Comparison of ENCODE assay signal across 8 cellular contexts in the genomic region with DNA sequence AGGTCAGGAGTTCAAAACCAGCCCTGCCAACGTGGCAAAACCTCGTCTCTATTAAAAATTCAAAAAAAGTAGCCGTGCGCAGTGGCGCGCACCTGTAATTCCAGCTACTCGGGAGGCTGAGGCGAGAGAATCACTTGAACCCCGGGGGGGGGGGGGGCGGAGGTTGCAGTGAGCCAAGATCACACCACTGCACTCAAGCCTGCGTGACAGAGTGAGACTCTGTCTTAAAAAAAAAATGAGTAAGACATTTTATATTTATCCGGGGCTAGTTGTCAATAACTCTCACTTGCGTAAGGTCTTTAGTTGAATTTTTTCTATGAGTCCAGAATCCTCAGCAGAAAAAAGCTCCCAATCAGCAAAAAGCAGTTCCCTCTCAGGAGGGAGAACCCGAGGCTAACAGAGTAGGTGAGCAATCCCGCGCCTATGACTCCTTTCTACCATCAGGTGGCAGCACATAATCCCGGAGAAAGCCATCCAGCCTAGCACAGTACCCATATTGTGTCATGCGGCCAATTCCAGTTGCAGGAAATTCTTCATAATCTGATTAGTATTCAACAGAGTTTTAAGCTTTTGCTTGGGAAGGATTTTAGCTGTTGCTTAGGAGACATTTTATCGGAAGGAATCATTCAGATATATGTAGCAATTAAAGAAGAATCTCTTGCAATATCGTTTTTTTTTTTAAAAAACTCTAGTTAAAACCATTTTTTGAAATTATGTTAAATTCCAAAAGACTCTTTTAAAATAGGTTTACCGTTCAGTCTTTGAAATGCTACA. TPM values are rescaled to one million over a fixed set of nuclear protein-coding genes. Genes with fewer than 3 reads are reported as not detected.
DNase-seq lines count a peak whose midpoint lies in the region; ATAC-seq and TF ChIP-seq lines count a peak whose summit lies in the region.

No MANE protein-coding gene starts in this region.

- 13% methylated on average over 16 of the region's 21 CpGs for WGBS in right lobe of liver (ENCODE audit: insufficient coverage, low coverage, low lambda C conversion rate, missing lambda C conversion rate)

- no peak overlapping the region for H3K27ac Mint-ChIP-seq in CD8-positive, alpha-beta T cell

- TF ChIP-seq CTCF in CD8-positive, alpha-beta T cell (IDR thresholded peaks at IDR 0.05) = peak; percentile 78
- peak; percentile 91 to 94 (median 93) for TF ChIP-seq CTCF in right lobe of liver (IDR thresholded peaks at IDR 0.05)

- no peaks in the 10 kb centered on the region for H3K36me3 Mint-ChIP-seq in CD8-positive, alpha-beta T cell

- no peak overlapping the region for H3K27ac ChIP-seq in CD8-positive, alpha-beta T cell (ENCODE audit: low read depth, low read length)
- H3K27ac ChIP-seq in right lobe of liver = no peak overlapping the region

- no peak for TF ChIP-seq POLR2A in right lobe of liver (IDR thresholded peaks at IDR 0.05)

- no peaks in the 10 kb centered on the region for H3K9me3 ChIP-seq in CD8-positive, alpha-beta T cell (ENCODE audit: low read length)
- no peaks in the 10 kb centered on the region for H3K9me3 ChIP-seq in right lobe of liver

- H3K27me3 ChIP-seq in CD8-positive, alpha-beta T cell (ENCODE audit: insufficient read depth, low read length) = no peaks in the 10 kb centered on the region
- no peaks in the 10 kb centered on the region for H3K27me3 ChIP-seq in right lobe of liver

- H3K4me1 Mint-ChIP-seq in CD8-positive, alpha-beta T cell (ENCODE audit: low read depth) = peaks cover 4% of the 10 kb centered on the region

- ATAC-seq in CD8-positive, alpha-beta T cell = peak; percentile 96
- ATAC-seq in GM19372 (IDR thresholded peaks at IDR 0.05; ENCODE audit: low read depth, unreplicated experiment) = peak; percentile 99
- peak; percentile 99 for ATAC-seq in HG03439 (IDR thresholded peaks at IDR 0.05; ENCODE audit: unreplicated experiment)
- ATAC-seq in right lobe of liver = peak; percentile 99 to 100 (median 100)

- CTCF ChIA-PET in CD8-positive, alpha-beta T cell (lab: Charles Lee) = interaction anchor here (0.5 to 3.4 kb wide), 36 partner anchors 9 to 1102 kb away, joined by 3 to 20 read pairs (median 4); a partner anchor contains a TSS

- peak; percentile 27 to 69 (median 49) for DNase-seq in CD8-positive, alpha-beta T cell
- DNase-seq in NCI-H510A (lab: John Stamatoyannopoulos, UW) (peak; percentile 46), dedifferentiated amniotic fluid mesenchymal stem cell (ENCODE audit: extremely low spot score) (peak; percentile 88), right lobe of liver (peak; percentile 67 to 84 (median 74))
- peak; percentile 73 for DNase-seq in activated CD4-positive, alpha-beta T cell treated with anti-CD3 and anti-CD28 coated beads for 48 hours
- peak; percentile 27 to 41 (median 37) for DNase-seq in stimulated activated CD4-positive, alpha-beta T cell treated with anti-CD3 and anti-CD28 coated beads, TNF-alpha, amount 100 ng/mL, for 48 hours (ENCODE audit: low read depth in 3 of 3)

- POLR2A ChIA-PET in CD8-positive, alpha-beta T cell (lab: Charles Lee) = interaction anchor here (1.1 kb wide), 1 partner anchor 79 kb away, joined by 3 read pairs; a partner anchor contains a TSS

- H3K9me3 Mint-ChIP-seq in CD8-positive, alpha-beta T cell = no peaks in the 10 kb centered on the region

- intact Hi-C loops in CD8-positive, alpha-beta T cell (cut with DNase I, micrococcal nuclease) = loop anchor here (1.0 to 5.0 kb wide), 3 partner anchors 79 to 97 kb away; a partner anchor contains a TSS
- intact Hi-C loops in right lobe of liver (cut with DNase I) = loop anchor here in 1 of 2 donors (10.0 kb wide), 1 partner anchor 80 kb away; a partner anchor contains a TSS

- no peak overlapping the region for H3K4me3 ChIP-seq in CD8-positive, alpha-beta T cell (ENCODE audit: low read depth, low read length)
- no peak overlapping the region for H3K4me3 ChIP-seq in right lobe of liver

- H3K4me1 ChIP-seq in CD8-positive, alpha-beta T cell (ENCODE audit: insufficient read depth, low read length) = no peaks in the 10 kb centered on the region
- peaks cover 0 to 10% (median 0%) of the 10 kb centered on the region in 4 donors for H3K4me1 ChIP-seq in right lobe of liver

- H3K27me3 Mint-ChIP-seq in CD8-positive, alpha-beta T cell (ENCODE audit: low read depth) = peaks cover 12% of the 10 kb centered on the region

- no peaks in the 10 kb centered on the region for H3K36me3 ChIP-seq in CD8-positive, alpha-beta T cell (ENCODE audit: insufficient read depth, low read length)
- no peaks in the 10 kb centered on the region for H3K36me3 ChIP-seq in right lobe of liver

- no peak overlapping the region for H3K4me3 Mint-ChIP-seq in CD8-positive, alpha-beta T cell

RNA-seq across cellular contexts. Expression of a gene that starts 11.9 kb away (rescaled TPM):
- total RNA-seq in CD8-positive, alpha-beta T cell = not detected
- not detected for total RNA-seq in right lobe of liver

RNA-seq across cellular contexts. Expression of a gene that starts 14.6 kb away (rescaled TPM):
- total RNA-seq in CD8-positive, alpha-beta T cell = not detected
- not detected for total RNA-seq in right lobe of liver

RNA-seq across cellular contexts. Expression of a gene that starts 29.3 kb away (rescaled TPM):
- total RNA-seq in CD8-positive, alpha-beta T cell = not detected
- not detected for total RNA-seq in right lobe of liver

RNA-seq across cellular contexts. Expression of a gene that starts 45.6 kb away (rescaled TPM):
- not detected for total RNA-seq in CD8-positive, alpha-beta T cell
- total RNA-seq in right lobe of liver = not detected

RNA-seq across cellular contexts. Expression of a gene that starts 50.9 kb away (rescaled TPM):
- not detected for total RNA-seq in CD8-positive, alpha-beta T cell
- not detected for total RNA-seq in right lobe of liver

Comparison
In these comparisons a context has a peak if more than half of its experiments do, and no peak if none do; other contexts are left out.
1. DNase-seq: peak in every context shown above with its lines; median percentile 88 in dedifferentiated amniotic fluid mesenchymal stem cell; 74 in right lobe of liver; 73 in activated CD4-positive, alpha-beta T cell treated with anti-CD3 and anti-CD28 coated beads for 48 hours; 49 in CD8-positive, alpha-beta T cell; 46 in NCI-H510A; 37 in stimulated activated CD4-positive, alpha-beta T cell treated with anti-CD3 and anti-CD28 coated beads, TNF-alpha, amount 100 ng/mL, for 48 hours.